In the genomic region with DNA sequence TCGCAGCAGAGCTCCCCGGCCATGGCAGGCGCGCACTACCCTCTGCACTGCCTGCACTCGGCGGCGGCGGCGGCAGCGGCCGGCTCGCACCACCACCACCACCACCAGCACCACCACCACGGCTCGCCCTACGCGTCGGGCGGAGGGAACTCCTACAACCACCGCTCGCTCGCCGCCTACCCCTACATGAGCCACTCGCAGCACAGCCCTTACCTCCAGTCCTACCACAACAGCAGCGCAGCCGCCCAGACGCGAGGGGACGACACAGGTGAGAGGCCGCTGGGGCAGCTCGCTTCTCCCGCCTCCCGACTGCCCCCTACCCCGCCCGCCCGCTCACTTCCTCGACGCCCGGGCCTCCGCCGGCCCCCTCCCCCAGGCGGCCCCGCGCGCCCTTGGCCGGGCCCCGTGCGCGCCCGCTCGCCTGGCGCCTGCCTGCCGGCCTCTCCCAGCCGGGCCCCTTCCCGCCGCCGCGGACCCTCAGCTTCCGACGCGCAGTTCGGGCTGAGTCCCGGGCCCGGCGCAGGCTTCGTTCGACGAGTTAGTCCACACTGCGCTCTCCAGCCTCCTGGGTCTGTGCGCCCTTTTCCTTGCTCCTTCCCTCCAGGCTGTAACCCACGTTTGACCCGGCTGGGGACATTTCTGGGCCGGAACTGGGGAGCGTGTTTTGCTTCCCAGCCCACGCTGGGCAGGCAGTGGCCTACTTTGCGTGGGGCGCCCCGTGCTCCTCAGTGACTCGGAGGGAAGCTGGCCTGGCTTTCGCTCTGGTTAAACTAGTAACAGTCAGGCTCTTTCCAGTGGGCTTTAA, we compare ENCODE assay signal across 8 cellular contexts. TPM values are rescaled to one million over a fixed set of nuclear protein-coding genes. Genes with fewer than 3 reads are reported as not detected.
DNase-seq lines count a peak whose midpoint lies in the region; ATAC-seq and TF ChIP-seq lines count a peak whose summit lies in the region.

No MANE protein-coding gene starts in this region.

- ATAC-seq in left ventricle myocardium superior = peak; percentile 72

- H3K9me2 ChIP-seq in GM23248 (ENCODE audit: insufficient read depth) = no peaks in the 10 kb centered on the region
- H3K9me2 ChIP-seq in PC-9 (ENCODE audit: insufficient read depth) = no peaks in the 10 kb centered on the region

- H3K79me2 ChIP-seq in GM23248 (ENCODE audit: insufficient read depth) = no peaks in the 10 kb centered on the region
- no peaks in the 10 kb centered on the region for H3K79me2 ChIP-seq in PC-9 (ENCODE audit: low read depth)

- no peaks in the 10 kb centered on the region for H3K9me3 Mint-ChIP-seq in activated naive CD4-positive, alpha-beta T cell treated with anti-CD3 and anti-CD28 coated beads, Interleukin-2, amount 10 ng/mL, durations not matched to agents 7 days and 5 days

- H3K27ac Mint-ChIP-seq in activated naive CD4-positive, alpha-beta T cell treated with anti-CD3 and anti-CD28 coated beads, Interleukin-2, amount 10 ng/mL, durations not matched to agents 7 days and 5 days = peak overlapping the region; percentile 64

- in situ Hi-C loops in GM23248 (cut with MboI) = no loop called here

- intact Hi-C loops in left ventricle myocardium superior (cut with micrococcal nuclease) (no loop called here), PC-9 (cut with micrococcal nuclease; ENCODE audit: unreplicated experiment) (no loop called here)

- H3K4me2 ChIP-seq in GM23248 (ENCODE audit: unreplicated experiment) = peak overlapping the region; percentile 61
- peak overlapping the region; percentile 86 for H3K4me2 ChIP-seq in skeletal muscle satellite cell (ENCODE audit: low read length)
- H3K4me2 ChIP-seq in PC-9 = no peak overlapping the region

- DNase-seq in DMS 273 (lab: John Stamatoyannopoulos, UW; ENCODE audit: unreplicated experiment) (peak; percentile 88), GM23248 (peak; percentile 53), NCI-H2029 treated with DMSO at 0.1 percent for 48 hours (lab: John Stamatoyannopoulos, UW) (peak; percentile 35), left ventricle myocardium superior (peak; percentile 46), activated gamma-delta T cell (lab: John Stamatoyannopoulos, UW) (no peak), PC-9 (no peak)
- DNase-seq in activated naive CD4-positive, alpha-beta T cell treated with anti-CD3 and anti-CD28 coated beads, Interleukin-2, amount 10 ng/mL, durations not matched to agents 7 days and 5 days = peak; percentile 53

- no peak for TF ChIP-seq CTCF in PC-9 (conservative IDR thresholded peaks at IDR 0.05)

- H3F3A ChIP-seq in GM23248 (ENCODE audit: insufficient read depth) (no peaks in the 10 kb centered on the region), PC-9 (ENCODE audit: insufficient read depth, low read depth) (no peaks in the 10 kb centered on the region)

- no peaks in the 10 kb centered on the region for H3K4me1 ChIP-seq in GM23248 (ENCODE audit: insufficient read depth)
- peaks cover 6% of the 10 kb centered on the region for H3K4me1 ChIP-seq in skeletal muscle satellite cell (ENCODE audit: control insufficient read depth, insufficient read depth, low read length)
- no peaks in the 10 kb centered on the region for H3K4me1 ChIP-seq in PC-9 (replicated peaks; ENCODE audit: insufficient read depth)

- H3K27me3 ChIP-seq in GM23248 (replicated peaks; ENCODE audit: insufficient read depth) = peaks cover 91% of the 10 kb centered on the region
- H3K27me3 ChIP-seq in skeletal muscle satellite cell (ENCODE audit: control insufficient read depth, insufficient read depth, low read length) = peaks cover 88% of the 10 kb centered on the region
- H3K27me3 ChIP-seq in PC-9 (ENCODE audit: insufficient read depth, low read depth) = peaks cover 15% of the 10 kb centered on the region

- H3K36me3 ChIP-seq in GM23248 (ENCODE audit: low read depth) (no peaks in the 10 kb centered on the region), skeletal muscle satellite cell (ENCODE audit: insufficient read depth, low read length) (no peaks in the 10 kb centered on the region), PC-9 (ENCODE audit: low read depth) (no peaks in the 10 kb centered on the region)

- peak overlapping the region; percentile 58 for H3K4me3 Mint-ChIP-seq in activated naive CD4-positive, alpha-beta T cell treated with anti-CD3 and anti-CD28 coated beads, Interleukin-2, amount 10 ng/mL, durations not matched to agents 7 days and 5 days

- H2AFZ ChIP-seq in GM23248 (peak overlapping the region; percentile 57; the same call in 1 of the 2 replicates), PC-9 (no peak overlapping the region)

- CTCF ChIA-PET in activated naive CD4-positive, alpha-beta T cell treated with anti-CD3 and anti-CD28 coated beads, Interleukin-2, amount 10 ng/mL, durations not matched to agents 7 days and 5 days (lab: Charles Lee) = interaction anchor here (1.3 kb wide), 1 partner anchor 15 kb away, joined by 3 read pairs; no protein-coding TSS in a partner anchor
- CTCF ChIA-PET in PC-9 (lab: Charles Lee) = interaction anchor here (0.6 kb wide), 1 partner anchor 149 kb away, joined by 3 read pairs; no protein-coding TSS in a partner anchor

- H3K27ac ChIP-seq in GM23248 (no peak overlapping the region), PC-9 (no peak overlapping the region)

- WGBS in GM23248 (ENCODE audit: low coverage in 1 of 2, low lambda C conversion rate in 2 of 2, missing lambda C conversion rate in 2 of 2), 2 experiments = 2 to 3% methylated on average over 27 to 58 of the region's 79 CpGs

- no peak overlapping the region for H3K9ac ChIP-seq in GM23248
- no peak overlapping the region for H3K9ac ChIP-seq in skeletal muscle satellite cell (ENCODE audit: low read depth, low read length)

- peaks cover 4% of the 10 kb centered on the region for H3K36me3 Mint-ChIP-seq in activated naive CD4-positive, alpha-beta T cell treated with anti-CD3 and anti-CD28 coated beads, Interleukin-2, amount 10 ng/mL, durations not matched to agents 7 days and 5 days

- no TSS peak for BruUV-seq in PC-9 (replicated peaks; lab: Mats Ljungman, UMichigan)

- H3K4me1 Mint-ChIP-seq in activated naive CD4-positive, alpha-beta T cell treated with anti-CD3 and anti-CD28 coated beads, Interleukin-2, amount 10 ng/mL, durations not matched to agents 7 days and 5 days = peaks cover 12% of the 10 kb centered on the region

- POLR2A ChIA-PET in PC-9 (lab: Charles Lee; ENCODE audit: unreplicated experiment) = no interaction called here

- H4K20me1 ChIP-seq in GM23248 (ENCODE audit: insufficient read depth) = no peaks in the 10 kb centered on the region
- H4K20me1 ChIP-seq in PC-9 (ENCODE audit: insufficient read depth) = no peaks in the 10 kb centered on the region

- H3K27me3 Mint-ChIP-seq in activated naive CD4-positive, alpha-beta T cell treated with anti-CD3 and anti-CD28 coated beads, Interleukin-2, amount 10 ng/mL, durations not matched to agents 7 days and 5 days = peaks cover 94% of the 10 kb centered on the region

- H3K9me3 ChIP-seq in GM23248 (ENCODE audit: low read depth) = no peaks in the 10 kb centered on the region
- H3K9me3 ChIP-seq in skeletal muscle satellite cell (replicated peaks; ENCODE audit: low read length) = no peaks in the 10 kb centered on the region
- H3K9me3 ChIP-seq in PC-9 (ENCODE audit: insufficient read depth, low read depth) = no peaks in the 10 kb centered on the region

- peak overlapping the region; percentile 47 for H3K4me3 ChIP-seq in GM23248
- H3K4me3 ChIP-seq in skeletal muscle satellite cell (ENCODE audit: low read length) = peak overlapping the region; percentile 63
- H3K4me3 ChIP-seq in PC-9 = no peak overlapping the region

RNA-seq across cellular contexts. Expression of gene DLX6, which starts 1.0 kb away (rescaled TPM):
- not detected in 2 replicates for total RNA-seq in GM23248 (2014; rRNA removed; shearing (Covaris generic))
- not detected in 2 replicates for polyA plus RNA-seq in GM23248 (2016; fragmentation: Nextera tagmentation; extraction: Ambion mirVana)
- not detected for total RNA-seq in left ventricle myocardium superior
- total RNA-seq in skeletal muscle satellite cell (2012; rRNA removed) = not detected in 2 replicates
- not detected in 2 replicates for total RNA-seq in PC-9 (2021)

RNA-seq across cellular contexts. Expression of gene DLX5, which starts 18.3 kb away (rescaled TPM):
- not detected in 2 replicates for total RNA-seq in GM23248 (2014; rRNA removed; shearing (Covaris generic))
- polyA plus RNA-seq in GM23248 (2016; fragmentation: Nextera tagmentation; extraction: Ambion mirVana) = not detected in 2 replicates
- not detected for total RNA-seq in left ventricle myocardium superior
- not detected in 2 replicates for total RNA-seq in skeletal muscle satellite cell (2012; rRNA removed)
- not detected in 2 replicates for total RNA-seq in PC-9 (2021)

Comparison
In these comparisons a context has a peak if more than half of its experiments do, and no peak if none do; other contexts are left out.
1. DNase-seq: peak in DMS 273 (single experiment), GM23248 (single experiment), NCI-H2029 treated with DMSO at 0.1 percent for 48 hours (single experiment), activated naive CD4-positive, alpha-beta T cell treated with anti-CD3 and anti-CD28 coated beads, Interleukin-2, amount 10 ng/mL, durations not matched to agents 7 days and 5 days (single experiment) and left ventricle myocardium superior (single experiment); none in activated gamma-delta T cell (single experiment) and PC-9 (0 of 2).